ENCODE assay signal across 8 cellular contexts in genomic region chr14:103607039-103607668, GRCh38. TPM values are rescaled to one million over a fixed set of nuclear protein-coding genes. Genes with fewer than 3 reads are reported as not detected.
DNase-seq lines count a peak whose midpoint lies in the region; ATAC-seq and TF ChIP-seq lines count a peak whose summit lies in the region.

No MANE protein-coding gene starts in this region.

- TF ChIP-seq CTCF in Calu3 (IDR thresholded peaks at IDR 0.05; ENCODE audit: unreplicated experiment) (no peak), sigmoid colon (IDR thresholded peaks at IDR 0.05) (peak in 1 of 4 experiments; percentile 29)

- DNase-seq in Calu3 = peak; percentile 34
- peak; percentile 64 for DNase-seq in NCI-H1105 treated with DMSO at 0.1 percent for 48 hours (lab: John Stamatoyannopoulos, UW)
- DNase-seq in astrocyte of the hippocampus (ENCODE audit: low read depth, low spot score) = peak; percentile 83
- peak; percentile 94 for DNase-seq in hepatic stellate cell (ENCODE audit: low spot score)
- peak; percentile 92 for DNase-seq in sigmoid colon

- peaks cover 0 to 22% (median 18%) of the 10 kb centered on the region in 4 donors for H3K4me1 ChIP-seq in sigmoid colon

- TF ChIP-seq POLR2A in sigmoid colon (IDR thresholded peaks at IDR 0.05) = no peak

- H3K4me3 Mint-ChIP-seq in Calu3 (ENCODE audit: low read depth, unreplicated experiment) = peak overlapping the region; percentile 40
- peak overlapping the region; percentile 83 for H3K4me3 Mint-ChIP-seq in T-helper 1 cell treated with Interleukin-12 subunit alpha and Interleukin-12 subunit beta and Interleukin-4 antibody, amounts not matched to agents 30 μg/mL and 1 μg/mL, for 36 hours

- peaks cover 9% of the 10 kb centered on the region for H3K4me1 Mint-ChIP-seq in Calu3 (ENCODE audit: low read depth, unreplicated experiment)
- peaks cover 18% of the 10 kb centered on the region for H3K4me1 Mint-ChIP-seq in T-helper 1 cell treated with Interleukin-12 subunit alpha and Interleukin-12 subunit beta and Interleukin-4 antibody, amounts not matched to agents 30 μg/mL and 1 μg/mL, for 36 hours (ENCODE audit: low read depth)

- TF ChIP-seq EP300 in sigmoid colon (IDR thresholded peaks at IDR 0.05) = no peak

- intact Hi-C loops in Calu3 (cut with micrococcal nuclease; ENCODE audit: unreplicated experiment) (no loop called here), sigmoid colon (cut with DNase I) (no loop called here)

- peaks cover 0 to 12% (median 6%) of the 10 kb centered on the region in 3 donors for H3K27me3 ChIP-seq in sigmoid colon

- no TSS peak for BruUV-seq in Calu3 (replicated peaks; lab: Mats Ljungman, UMichigan)

- H3K27ac Mint-ChIP-seq in Calu3 (ENCODE audit: unreplicated experiment) = peak overlapping the region; percentile 16
- peak overlapping the region; percentile 75 for H3K27ac Mint-ChIP-seq in T-helper 1 cell treated with Interleukin-12 subunit alpha and Interleukin-12 subunit beta and Interleukin-4 antibody, amounts not matched to agents 30 μg/mL and 1 μg/mL, for 36 hours

- WGBS in sigmoid colon, 2 donors = 2% methylated on average over 25 of the region's 25 CpGs

- CTCF ChIA-PET in Calu3 (lab: Charles Lee) = interaction anchor here (1.3 kb wide), 1 partner anchor 13 kb away, joined by 4 read pairs; no protein-coding TSS in a partner anchor

- peak; percentile 70 for ATAC-seq in GM21737 (IDR thresholded peaks at IDR 0.05; ENCODE audit: unreplicated experiment)
- no peak for ATAC-seq in HG03442 (IDR thresholded peaks at IDR 0.05; ENCODE audit: unreplicated experiment)

- peak overlapping the region in 3 of 4 donors; percentile 13 to 30 (median 26) for H3K4me3 ChIP-seq in sigmoid colon

- peaks cover 2% of the 10 kb centered on the region for H3K9me3 Mint-ChIP-seq in Calu3 (ENCODE audit: low read depth, unreplicated experiment)
- peaks cover 13% of the 10 kb centered on the region for H3K9me3 Mint-ChIP-seq in T-helper 1 cell treated with Interleukin-12 subunit alpha and Interleukin-12 subunit beta and Interleukin-4 antibody, amounts not matched to agents 30 μg/mL and 1 μg/mL, for 36 hours

- H3K36me3 ChIP-seq in sigmoid colon = no peaks in the 10 kb centered on the region

- H3K27me3 Mint-ChIP-seq in Calu3 (ENCODE audit: unreplicated experiment) = peaks cover 12% of the 10 kb centered on the region
- peaks cover 23% of the 10 kb centered on the region for H3K27me3 Mint-ChIP-seq in T-helper 1 cell treated with Interleukin-12 subunit alpha and Interleukin-12 subunit beta and Interleukin-4 antibody, amounts not matched to agents 30 μg/mL and 1 μg/mL, for 36 hours (ENCODE audit: low read depth)

- H3K27ac ChIP-seq in sigmoid colon = peak overlapping the region in 2 of 4 donors; percentile 42 to 49

- H3K36me3 Mint-ChIP-seq in Calu3 (ENCODE audit: insufficient read depth, unreplicated experiment) = peaks cover 18% of the 10 kb centered on the region
- H3K36me3 Mint-ChIP-seq in T-helper 1 cell treated with Interleukin-12 subunit alpha and Interleukin-12 subunit beta and Interleukin-4 antibody, amounts not matched to agents 30 μg/mL and 1 μg/mL, for 36 hours (ENCODE audit: low read depth) = peaks cover 3% of the 10 kb centered on the region

- H3K9me3 ChIP-seq in sigmoid colon = peaks cover 0 to 7% (median 4%) of the 10 kb centered on the region in 4 donors

RNA-seq across cellular contexts. Expression of gene KLC1, which starts 21.9 kb away (rescaled TPM):
- total RNA-seq in Calu3 (2022) = 124 and 128 TPM in 2 replicates
- 100 to 1,000 TPM; 216 to 399 (median 277) TPM for total RNA-seq in sigmoid colon
- 10 to 100 TPM; 25.0 to 81.2 (median 37.8) TPM for polyA plus RNA-seq in sigmoid colon

RNA-seq across cellular contexts. Expression of gene COA8, which starts 44.4 kb away (rescaled TPM):
- total RNA-seq in Calu3 (2022) (29.1 and 37.2 TPM in 2 replicates), sigmoid colon (10 to 100 TPM; 35.7 to 39.0 (median 37.5) TPM)
- 10 to 100 TPM; 33.9 to 67.3 (median 65.7) TPM for polyA plus RNA-seq in sigmoid colon

RNA-seq across cellular contexts. Expression of gene BAG5, which starts 44.7 kb away (rescaled TPM):
- 36.5 and 38.4 TPM in 2 replicates for total RNA-seq in Calu3 (2022)
- 10 to 100 TPM; 18.6 to 27.1 (median 24.9) TPM for total RNA-seq in sigmoid colon
- 10 to 100 TPM; 13.2 to 15.6 (median 14.6) TPM for polyA plus RNA-seq in sigmoid colon

Comparison
In these comparisons a context has a peak if more than half of its experiments do, and no peak if none do; other contexts are left out.
1. DNase-seq: peak in every context shown above with its lines; median percentile 94 in hepatic stellate cell; 92 in sigmoid colon; 83 in astrocyte of the hippocampus; 64 in NCI-H1105 treated with DMSO at 0.1 percent for 48 hours; 34 in Calu3.